In the genomic region with DNA sequence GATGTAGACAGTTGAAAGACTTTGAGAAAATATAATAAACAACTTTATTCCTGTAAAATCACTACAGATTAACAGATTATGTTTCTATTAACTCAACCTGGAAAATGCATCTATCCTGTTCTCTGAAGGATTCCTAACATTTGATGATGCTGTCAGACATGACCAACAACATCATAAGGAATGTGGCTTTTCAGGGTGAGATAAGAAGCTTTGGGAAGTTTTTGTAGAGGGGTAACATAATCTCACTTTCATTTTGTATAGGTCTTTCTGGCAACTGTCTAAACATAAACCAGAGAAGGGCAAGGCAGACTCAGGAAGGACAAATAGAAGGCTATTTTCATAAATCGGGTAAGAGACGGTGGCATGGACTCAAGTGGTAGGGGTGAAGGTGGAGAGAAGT, we compare ENCODE assay signal across 17 cellular contexts.
DNase-seq lines count a peak whose midpoint lies in the region; ATAC-seq, FAIRE-seq and TF ChIP-seq lines count a peak whose summit lies in the region.
"Had no signal": no experiment of that assay in that cellular context is flagged by ENCODE, and none has a peak within 500 bp of the region (broad histone marks: within the 10 kb centered on the region; RNA-seq: fewer than 3 reads in every experiment).

No MANE protein-coding gene starts in this region.

- H2AFZ ChIP-seq in osteoblast (ENCODE audit: low read length) = peak overlapping the region; percentile 17
- no peak overlapping the region for H2AFZ ChIP-seq in smooth muscle cell (ENCODE audit: low read depth)

- no peaks in the 10 kb centered on the region for H3K9me3 ChIP-seq in osteoblast (ENCODE audit: low read depth, low read length)
- no peaks in the 10 kb centered on the region for H3K9me3 ChIP-seq in smooth muscle cell (replicated peaks; ENCODE audit: low read depth)

- H3K27me3 ChIP-seq in bronchial epithelial cell (ENCODE audit: control insufficient read depth, insufficient read depth, low read length) (no peaks in the 10 kb centered on the region), osteoblast (ENCODE audit: insufficient read depth, low read length) (no peaks in the 10 kb centered on the region), smooth muscle cell (ENCODE audit: low read depth) (no peaks in the 10 kb centered on the region)

- H3K27ac Mint-ChIP-seq in T-helper 2 cell treated with Interferon-gamma antibody and Interleukin-4, amounts not matched to agents 5 μg/mL and 100 μg/mL, for 36 hours = no peak overlapping the region
- H3K27ac Mint-ChIP-seq: IgD-negative memory B cell had no signal

- H3K9ac ChIP-seq in smooth muscle cell (ENCODE audit: low read depth) = no peak overlapping the region

- no peak overlapping the region for H3K4me3 ChIP-seq in bronchial epithelial cell (ENCODE audit: low read depth, low read length)
- H3K4me3 ChIP-seq in osteoblast (ENCODE audit: insufficient read depth, low read length) = no peak overlapping the region
- no peak overlapping the region for H3K4me3 ChIP-seq in smooth muscle cell
- H3K4me3 ChIP-seq: SK-N-MC had no signal

- H4K20me1 ChIP-seq in osteoblast (ENCODE audit: insufficient read depth, low read length) (no peaks in the 10 kb centered on the region), smooth muscle cell (ENCODE audit: low read depth) (no peaks in the 10 kb centered on the region)

- 96% methylated on average over 2 of the region's 2 CpGs for WGBS in smooth muscle cell (ENCODE audit: low lambda C conversion rate)

- H3K27me3 Mint-ChIP-seq in T-helper 2 cell treated with Interferon-gamma antibody and Interleukin-4, amounts not matched to agents 5 μg/mL and 100 μg/mL, for 36 hours (ENCODE audit: low read depth) = peaks cover 19% of the 10 kb centered on the region
- H3K27me3 Mint-ChIP-seq: IgD-negative memory B cell had no signal

- no peak for TF ChIP-seq CTCF in bronchial epithelial cell (IDR thresholded peaks at IDR 0.05; ENCODE audit: insufficient read depth, low read length, severe bottlenecking)
- no peak for TF ChIP-seq CTCF in osteoblast (IDR thresholded peaks at IDR 0.05; ENCODE audit: extremely low read depth, low read depth, low read length)
- no peak for TF ChIP-seq CTCF in smooth muscle cell (IDR thresholded peaks at IDR 0.05; ENCODE audit: borderline replicate concordance, insufficient read depth, poor library complexity, severe bottlenecking)

- no peak for ATAC-seq in GM21723 (IDR thresholded peaks at IDR 0.05; ENCODE audit: unreplicated experiment)
- ATAC-seq: PC-3 had no signal

- no peak for FAIRE-seq in bronchial epithelial cell (lab: Jason Lieb, UNC)

- no peaks in the 10 kb centered on the region for H3K36me3 Mint-ChIP-seq in T-helper 2 cell treated with Interferon-gamma antibody and Interleukin-4, amounts not matched to agents 5 μg/mL and 100 μg/mL, for 36 hours (ENCODE audit: low read depth)
- H3K36me3 Mint-ChIP-seq: IgD-negative memory B cell had no signal

- no peaks in the 10 kb centered on the region for H3K36me3 ChIP-seq in bronchial epithelial cell (ENCODE audit: control insufficient read depth, insufficient read depth, low read length)
- no peaks in the 10 kb centered on the region for H3K36me3 ChIP-seq in osteoblast (ENCODE audit: insufficient read depth, low read length)
- no peaks in the 10 kb centered on the region for H3K36me3 ChIP-seq in smooth muscle cell (ENCODE audit: low read depth)

- DNase-seq in EH (ENCODE audit: low read depth) (peak; percentile 33), NCI-H226 (peak; percentile 66), bronchial epithelial cell (ENCODE audit: low read depth) (peak; percentile 17), osteoblast (ENCODE audit: insufficient read length, low spot score, missing footprints) (no peak), smooth muscle cell (lab: John Stamatoyannopoulos, UW; ENCODE audit: unreplicated experiment) (no peak), NK-92 (lab: John Stamatoyannopoulos, UW; ENCODE audit: unreplicated experiment) (no peak)
- DNase-seq in T-helper 2 cell treated with Interferon-gamma antibody and Interleukin-4, amounts not matched to agents 5 μg/mL and 100 μg/mL, for 36 hours (ENCODE audit: low spot score) = no peak
- DNase-seq: DMS79; GF-D8; NCI-H1048; NCI-H2227 treated with DMSO at 0.1 percent for 48 hours; NCI-H526; NK-92 treated with Interleukin-12 subunit alpha and Interleukin-12 subunit beta, amount 100 ng/mL, for 24 hours; PC-3 had no signal

- no peak overlapping the region for H3K4me3 Mint-ChIP-seq in T-helper 2 cell treated with Interferon-gamma antibody and Interleukin-4, amounts not matched to agents 5 μg/mL and 100 μg/mL, for 36 hours
- H3K4me3 Mint-ChIP-seq: IgD-negative memory B cell had no signal

- no peaks in the 10 kb centered on the region for H3K79me2 ChIP-seq in osteoblast (ENCODE audit: insufficient read depth, low read length)
- no peaks in the 10 kb centered on the region for H3K79me2 ChIP-seq in smooth muscle cell (ENCODE audit: low read depth)

- peak overlapping the region; percentile 17 for H3K27ac ChIP-seq in osteoblast (ENCODE audit: low read depth, low read length)
- H3K27ac ChIP-seq in smooth muscle cell (ENCODE audit: low read depth) = no peak overlapping the region
- H3K27ac ChIP-seq: SK-N-MC had no signal

- H3K9me3 Mint-ChIP-seq in T-helper 2 cell treated with Interferon-gamma antibody and Interleukin-4, amounts not matched to agents 5 μg/mL and 100 μg/mL, for 36 hours = no peaks in the 10 kb centered on the region

- H3K4me1 ChIP-seq in osteoblast (ENCODE audit: insufficient read depth, low read length) = peaks cover 7% of the 10 kb centered on the region
- H3K4me1 ChIP-seq in smooth muscle cell (ENCODE audit: low read depth) = no peaks in the 10 kb centered on the region

- H3F3A ChIP-seq in smooth muscle cell (ENCODE audit: low read depth) = no peaks in the 10 kb centered on the region

- H3K4me2 ChIP-seq in osteoblast (ENCODE audit: insufficient read depth, low read length) (peak overlapping the region; percentile 2), smooth muscle cell (no peak overlapping the region)

- H3K4me1 Mint-ChIP-seq in T-helper 2 cell treated with Interferon-gamma antibody and Interleukin-4, amounts not matched to agents 5 μg/mL and 100 μg/mL, for 36 hours (ENCODE audit: low read depth) = no peaks in the 10 kb centered on the region

Comparison
In these comparisons a context has a peak if more than half of its experiments do, and no peak if none do; other contexts are left out.
1. DNase-seq: peak in EH (single experiment), NCI-H226 (single experiment) and bronchial epithelial cell (single experiment); none in osteoblast (single experiment), smooth muscle cell (single experiment), T-helper 2 cell treated with Interferon-gamma antibody and Interleukin-4, amounts not matched to agents 5 μg/mL and 100 μg/mL, for 36 hours (single experiment) and NK-92 (single experiment).